Comparison of ENCODE assay signal across 1 cellular context in the genomic region with DNA sequence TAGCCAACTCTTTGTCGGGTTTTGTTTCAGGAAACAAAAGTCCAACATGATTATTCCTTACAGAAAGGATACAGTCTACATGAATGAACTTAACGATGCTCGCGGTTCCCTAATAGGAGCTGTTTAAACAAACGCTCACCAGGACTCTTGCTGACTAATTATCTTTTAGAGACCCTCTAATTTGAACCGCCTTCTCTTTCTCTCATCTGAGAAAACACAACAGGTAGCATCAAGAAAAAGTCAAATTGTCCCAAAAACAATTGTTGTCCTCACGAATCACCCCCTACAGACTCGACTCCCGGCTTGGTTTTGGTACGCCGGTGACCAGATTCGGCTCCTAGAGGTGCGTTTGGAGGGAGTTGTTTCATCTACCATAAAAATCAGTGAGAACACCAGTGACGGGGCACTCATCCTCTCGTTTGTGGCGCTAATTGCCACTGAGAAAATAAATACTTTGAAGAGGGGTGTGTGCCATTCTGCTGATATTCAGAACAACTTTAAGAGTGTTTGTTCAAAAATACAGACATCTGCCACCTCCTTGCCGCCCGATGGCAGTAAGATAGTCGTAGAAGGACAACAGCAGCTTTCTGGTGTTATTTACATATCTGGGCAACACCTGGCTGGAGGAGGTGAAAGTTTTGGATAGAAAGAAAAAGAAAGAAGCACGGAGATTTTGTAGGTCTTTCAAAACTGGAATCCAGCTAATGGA.
TF ChIP-seq lines count a peak whose summit lies in the region.

No MANE protein-coding gene starts in this region.

TF ChIP-seq in WTC11, 78 proteins besides CTCF, POLR2A, EP300 and RAD21 (continued from another document):
- TF ChIP-seq, protein P1, sequence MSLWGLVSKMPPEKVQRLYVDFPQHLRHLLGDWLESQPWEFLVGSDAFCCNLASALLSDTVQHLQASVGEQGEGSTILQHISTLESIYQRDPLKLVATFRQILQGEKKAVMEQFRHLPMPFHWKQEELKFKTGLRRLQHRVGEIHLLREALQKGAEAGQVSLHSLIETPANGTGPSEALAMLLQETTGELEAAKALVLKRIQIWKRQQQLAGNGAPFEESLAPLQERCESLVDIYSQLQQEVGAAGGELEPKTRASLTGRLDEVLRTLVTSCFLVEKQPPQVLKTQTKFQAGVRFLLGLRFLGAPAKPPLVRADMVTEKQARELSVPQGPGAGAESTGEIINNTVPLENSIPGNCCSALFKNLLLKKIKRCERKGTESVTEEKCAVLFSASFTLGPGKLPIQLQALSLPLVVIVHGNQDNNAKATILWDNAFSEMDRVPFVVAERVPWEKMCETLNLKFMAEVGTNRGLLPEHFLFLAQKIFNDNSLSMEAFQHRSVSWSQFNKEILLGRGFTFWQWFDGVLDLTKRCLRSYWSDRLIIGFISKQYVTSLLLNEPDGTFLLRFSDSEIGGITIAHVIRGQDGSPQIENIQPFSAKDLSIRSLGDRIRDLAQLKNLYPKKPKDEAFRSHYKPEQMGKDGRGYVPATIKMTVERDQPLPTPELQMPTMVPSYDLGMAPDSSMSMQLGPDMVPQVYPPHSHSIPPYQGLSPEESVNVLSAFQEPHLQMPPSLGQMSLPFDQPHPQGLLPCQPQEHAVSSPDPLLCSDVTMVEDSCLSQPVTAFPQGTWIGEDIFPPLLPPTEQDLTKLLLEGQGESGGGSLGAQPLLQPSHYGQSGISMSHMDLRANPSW (CRISPR knock-in tag; conservative IDR thresholded peaks at IDR 0.05; ENCODE audit: low read depth), result no peak
- TF ChIP-seq ZNF263 (CRISPR knock-in tag; IDR thresholded peaks at IDR 0.05; ENCODE audit: low read depth), result no peak
- TF ChIP-seq, protein P2, sequence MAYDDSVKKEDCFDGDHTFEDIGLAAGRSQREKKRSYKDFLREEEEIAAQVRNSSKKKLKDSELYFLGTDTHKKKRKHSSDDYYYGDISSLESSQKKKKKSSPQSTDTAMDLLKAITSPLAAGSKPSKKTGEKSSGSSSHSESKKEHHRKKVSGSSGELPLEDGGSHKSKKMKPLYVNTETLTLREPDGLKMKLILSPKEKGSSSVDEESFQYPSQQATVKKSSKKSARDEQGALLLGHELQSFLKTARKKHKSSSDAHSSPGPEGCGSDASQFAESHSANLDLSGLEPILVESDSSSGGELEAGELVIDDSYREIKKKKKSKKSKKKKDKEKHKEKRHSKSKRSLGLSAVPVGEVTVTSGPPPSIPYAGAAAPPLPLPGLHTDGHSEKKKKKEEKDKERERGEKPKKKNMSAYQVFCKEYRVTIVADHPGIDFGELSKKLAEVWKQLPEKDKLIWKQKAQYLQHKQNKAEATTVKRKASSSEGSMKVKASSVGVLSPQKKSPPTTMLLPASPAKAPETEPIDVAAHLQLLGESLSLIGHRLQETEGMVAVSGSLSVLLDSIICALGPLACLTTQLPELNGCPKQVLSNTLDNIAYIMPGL (CRISPR knock-in tag; IDR thresholded peaks at IDR 0.05), result no peak
- no peak for TF ChIP-seq RORB (CRISPR knock-in tag; IDR thresholded peaks at IDR 0.05)
